In genomic region chr16:85350973-85351372, GRCh38 we compare ENCODE assay signal across 9 cellular contexts.
DNase-seq lines count a peak whose midpoint lies in the region; ATAC-seq, FAIRE-seq and TF ChIP-seq lines count a peak whose summit lies in the region.
"Had no signal": no experiment of that assay in that cellular context is flagged by ENCODE, and none has a peak within 500 bp of the region (broad histone marks: within the 10 kb centered on the region; RNA-seq: fewer than 3 reads in every experiment).

No MANE protein-coding gene starts in this region.

- peaks cover 31% of the 10 kb centered on the region for H3F3A ChIP-seq in neural progenitor cell (ENCODE audit: low read depth)

- H3K27ac ChIP-seq in ovary (no peak overlapping the region), neural progenitor cell (no peak overlapping the region)

- peaks cover 4% of the 10 kb centered on the region for H3K36me3 Mint-ChIP-seq in neural progenitor cell

- H3K79me2 ChIP-seq in neural progenitor cell (ENCODE audit: low read depth) = no peaks in the 10 kb centered on the region

- no peak for ATAC-seq in HG02798 (IDR thresholded peaks at IDR 0.05; ENCODE audit: poor library complexity, unreplicated experiment)

- H3K4me1 Mint-ChIP-seq in neural progenitor cell = peaks cover 42% of the 10 kb centered on the region

- H3K36me3 ChIP-seq in ovary (no peaks in the 10 kb centered on the region), neural progenitor cell (no peaks in the 10 kb centered on the region)

- H3K4me3 ChIP-seq in fibroblast of mammary gland (ENCODE audit: control insufficient read depth, low read depth, low read length) (no peak overlapping the region), ovary (no peak overlapping the region), neural progenitor cell (no peak overlapping the region)

- 24 to 37% (median 25%) methylated on average over 4 of the region's 4 CpGs for WGBS in ovary, 3 donors

- intact Hi-C loops in ovary (cut with DNase I) = no loop called here

- no peaks in the 10 kb centered on the region for H4K20me1 ChIP-seq in neural progenitor cell (ENCODE audit: low read depth)

- no peak overlapping the region for H3K9ac ChIP-seq in neural progenitor cell

- H3K27me3 Mint-ChIP-seq in neural progenitor cell (ENCODE audit: insufficient read depth, low read depth) = peaks cover 22% of the 10 kb centered on the region

- FAIRE-seq in RCC 7860 (lab: Jason Lieb, UNC) = peak; percentile 91

- TF ChIP-seq CTCF in fibroblast of mammary gland (conservative IDR thresholded peaks at IDR 0.05; ENCODE audit: control insufficient read depth, insufficient read depth, low read depth, low read length) = no peak
- no peak for TF ChIP-seq CTCF in ovary (IDR thresholded peaks at IDR 0.05)
- no peak for TF ChIP-seq CTCF in neural progenitor cell (IDR thresholded peaks at IDR 0.05)

- H3K27ac Mint-ChIP-seq in neural progenitor cell = no peak overlapping the region
- H3K27ac Mint-ChIP-seq: naive B cell had no signal

- TF ChIP-seq EP300 in ovary (IDR thresholded peaks at IDR 0.05) = no peak

- H3K4me1 ChIP-seq in ovary (ENCODE audit: insufficient read depth) = peaks cover 13% of the 10 kb centered on the region
- peaks cover 23% of the 10 kb centered on the region for H3K4me1 ChIP-seq in neural progenitor cell

- DNase-seq in HPDE6-E6E7 (ENCODE audit: extremely low spot score) (peak; percentile 98), RCC 7860 (ENCODE audit: low spot score) (peak; percentile 91), fibroblast of mammary gland (ENCODE audit: low read depth) (peak; percentile 83), ovary (peak; percentile 65 to 85 (median 80)), neural progenitor cell (ENCODE audit: low spot score) (no peak)
- DNase-seq in activated CD4-positive, alpha-beta T cell treated with anti-CD3 and anti-CD28 coated beads, Interleukin-2, amount 50 U/mL, for 1 hour = no peak
- DNase-seq in activated CD8-positive, alpha-beta memory T cell treated with anti-CD3 and anti-CD28 coated beads, Interleukin-2, amount 50 U/mL, for 48 hours = no peak
- DNase-seq: naive B cell had no signal

- H3K27me3 ChIP-seq in ovary = no peaks in the 10 kb centered on the region
- H3K27me3 ChIP-seq in neural progenitor cell = no peaks in the 10 kb centered on the region

- peaks cover 4% of the 10 kb centered on the region for H3K9me3 Mint-ChIP-seq in neural progenitor cell

- TF ChIP-seq POLR2A in ovary (IDR thresholded peaks at IDR 0.05) = no peak

- no peak overlapping the region for H2AFZ ChIP-seq in neural progenitor cell (replicated peaks)

- H3K4me2 ChIP-seq in neural progenitor cell = no peak overlapping the region

- no peak overlapping the region for H3K4me3 Mint-ChIP-seq in neural progenitor cell
- H3K4me3 Mint-ChIP-seq: naive B cell had no signal

- no peaks in the 10 kb centered on the region for H3K9me3 ChIP-seq in ovary
- no peaks in the 10 kb centered on the region for H3K9me3 ChIP-seq in neural progenitor cell (ENCODE audit: low read depth)

Comparison
In these comparisons a context has a peak if more than half of its experiments do, and no peak if none do; other contexts are left out.
1. DNase-seq: peak in HPDE6-E6E7 (single experiment), RCC 7860 (single experiment), fibroblast of mammary gland (single experiment) and ovary (5 of 5); none in activated CD4-positive, alpha-beta T cell treated with anti-CD3 and anti-CD28 coated beads, Interleukin-2, amount 50 U/mL, for 1 hour (single experiment), neural progenitor cell (single experiment) and activated CD8-positive, alpha-beta memory T cell treated with anti-CD3 and anti-CD28 coated beads, Interleukin-2, amount 50 U/mL, for 48 hours (single experiment).